ENCODE assay signal across 8 cellular contexts in the genomic region with DNA sequence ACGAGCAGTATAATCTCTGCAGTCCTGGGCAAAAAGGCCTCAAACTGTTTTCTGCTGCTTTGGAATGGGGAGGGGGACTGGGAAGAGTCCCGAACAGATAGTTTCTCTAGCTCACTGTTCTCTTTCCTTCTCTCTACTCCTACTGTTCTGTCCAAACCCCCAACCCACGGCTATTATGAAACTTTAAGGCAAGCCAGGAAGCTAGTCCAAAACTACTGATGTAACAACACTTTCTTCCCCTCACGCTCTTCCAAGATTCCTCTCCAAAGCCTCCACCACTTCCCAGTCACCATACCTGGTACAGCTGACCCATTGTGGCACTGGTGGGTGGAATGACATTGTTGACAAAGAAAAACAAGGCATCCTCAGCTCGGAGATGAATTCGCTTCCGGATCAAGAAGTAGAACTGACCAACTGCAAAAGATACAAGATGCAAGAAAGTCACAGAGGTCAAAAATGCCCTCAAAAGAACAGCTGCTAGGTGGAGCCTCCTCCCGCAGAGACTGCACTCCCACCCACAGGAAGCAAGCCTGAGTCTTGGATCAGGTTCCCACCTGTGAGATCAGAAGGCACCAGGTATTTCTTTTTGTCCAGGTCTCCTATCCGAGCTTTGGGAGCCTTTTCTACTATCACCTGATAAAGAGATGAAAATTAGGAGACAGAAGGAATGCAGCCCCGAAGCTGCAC. TPM values are rescaled to one million over a fixed set of nuclear protein-coding genes. Genes with fewer than 3 reads are reported as not detected.
DNase-seq lines count a peak whose midpoint lies in the region; ATAC-seq and TF ChIP-seq lines count a peak whose summit lies in the region.

No MANE protein-coding gene starts in this region.

- peak overlapping the region; percentile 98 for H3K4me3 Mint-ChIP-seq in nephron progenitor cell

- H3K4me1 Mint-ChIP-seq in nephron progenitor cell = peaks cover 47% of the 10 kb centered on the region

- peak overlapping the region; percentile 91 to 100 (median 96) for H3K9ac ChIP-seq in BLaER1 treated with 17β-estradiol and CSF1 and Interleukin-3, amounts not matched to agents 10 nM and 100 nM

- ATAC-seq in GM21515 (IDR thresholded peaks at IDR 0.05; ENCODE audit: unreplicated experiment) (no peak), GM21360 (IDR thresholded peaks at IDR 0.05; ENCODE audit: unreplicated experiment) (no peak), HG03378 (IDR thresholded peaks at IDR 0.05; ENCODE audit: unreplicated experiment) (no peak)

- no peaks in the 10 kb centered on the region for H3K27me3 Mint-ChIP-seq in nephron progenitor cell (ENCODE audit: low read depth, poor library complexity)

- peaks cover 40% of the 10 kb centered on the region for H3K36me3 Mint-ChIP-seq in nephron progenitor cell (ENCODE audit: low read depth)

- DNase-seq in LNCaP clone FGC (ENCODE audit: low read depth) = no peak
- no peak for DNase-seq in dorsolateral prefrontal cortex
- DNase-seq in nephron progenitor cell = no peak
- DNase-seq in D341Med (ENCODE audit: low spot score) = no peak

- peaks cover 12 to 28% (median 18%) of the 10 kb centered on the region in 11 experiments; a peak in 20 of 22 replicates for H4K20me1 ChIP-seq in BLaER1 treated with 17β-estradiol and CSF1 and Interleukin-3, amounts not matched to agents 10 nM and 100 nM

- H3K27ac ChIP-seq in BLaER1 treated with 17β-estradiol and CSF1 and Interleukin-3, amounts not matched to agents 10 nM and 100 nM = peak overlapping the region; percentile 85 to 100 (median 96)
- H3K27ac ChIP-seq in dorsolateral prefrontal cortex = peak overlapping the region; percentile 95 to 100 (median 99)

- H3K4me3 ChIP-seq in BLaER1 treated with 17β-estradiol and CSF1 and Interleukin-3, amounts not matched to agents 10 nM and 100 nM = peak overlapping the region; percentile 86 to 99 (median 90)
- peak overlapping the region; percentile 97 for H3K4me3 ChIP-seq in LNCaP clone FGC (ENCODE audit: low read depth, low read length)
- H3K4me3 ChIP-seq in dorsolateral prefrontal cortex = peak overlapping the region; percentile 70 to 100 (median 96)

- no peaks in the 10 kb centered on the region for H3K9me3 ChIP-seq in BLaER1 treated with 17β-estradiol and CSF1 and Interleukin-3, amounts not matched to agents 10 nM and 100 nM (replicated peaks in 1 of 11)

- H3K9me3 Mint-ChIP-seq in nephron progenitor cell = no peaks in the 10 kb centered on the region

- intact Hi-C loops in dorsolateral prefrontal cortex (cut with DNase I) = loop anchor here (10.0 kb wide), 2 partner anchors 324 to 334 kb away; partner anchors contain the start of genes CD68 (in 1 of the 2) and SENP3 (in 1 of the 2)

- peak overlapping the region; percentile 100 for H3K27ac Mint-ChIP-seq in nephron progenitor cell

- peaks cover 37 to 58% (median 52%) of the 10 kb centered on the region in 11 experiments for H3K36me3 ChIP-seq in BLaER1 treated with 17β-estradiol and CSF1 and Interleukin-3, amounts not matched to agents 10 nM and 100 nM

- peaks cover 27 to 41% (median 39%) of the 10 kb centered on the region in 10 experiments for H3K4me1 ChIP-seq in BLaER1 treated with 17β-estradiol and CSF1 and Interleukin-3, amounts not matched to agents 10 nM and 100 nM

- no peaks in the 10 kb centered on the region for H3K27me3 ChIP-seq in BLaER1 treated with 17β-estradiol and CSF1 and Interleukin-3, amounts not matched to agents 10 nM and 100 nM
- H3K27me3 ChIP-seq in dorsolateral prefrontal cortex = no peaks in the 10 kb centered on the region

- TF ChIP-seq CTCF in LNCaP clone FGC (IDR thresholded peaks at IDR 0.05; ENCODE audit: control insufficient read depth, extremely low read depth, insufficient read depth) = no peak
- no peak for TF ChIP-seq CTCF in dorsolateral prefrontal cortex (IDR thresholded peaks at IDR 0.05 in 54 of 56, conservative IDR thresholded peaks at IDR 0.05 in 2 of 56; ENCODE audit: low read depth in 1 of 56, partially characterized antibody in 56 of 56)
- no peak for TF ChIP-seq CTCF in nephron progenitor cell (IDR thresholded peaks at IDR 0.05)

- peak overlapping the region; percentile 87 to 100 (median 97) for H3K4me2 ChIP-seq in BLaER1 treated with 17β-estradiol and CSF1 and Interleukin-3, amounts not matched to agents 10 nM and 100 nM

RNA-seq across cellular contexts. Expression of gene GABARAP, which starts 1.1 kb away (rescaled TPM):
- total RNA-seq in dorsolateral prefrontal cortex = 100 to 1,000 TPM; 350 to 533 (median 438) TPM

RNA-seq across cellular contexts. Expression of gene PHF23, which starts 1.9 kb away (rescaled TPM):
- total RNA-seq in dorsolateral prefrontal cortex = 10 to 100 TPM; 21.3 to 54.1 (median 37.2) TPM

RNA-seq across cellular contexts. Expression of gene DVL2, which starts 6.9 kb away (rescaled TPM):
- total RNA-seq in dorsolateral prefrontal cortex = 10 to 100 TPM; 31.9 to 83.9 (median 51.7) TPM

RNA-seq across cellular contexts. Expression of gene CTDNEP1, which starts 10.3 kb away (rescaled TPM):
- 100 to 1,000 TPM in 47 of 120 experiments, 10 to 100 TPM in 73; 77.6 to 126 (median 98.2) TPM for total RNA-seq in dorsolateral prefrontal cortex

RNA-seq across cellular contexts. Expression of gene ELP5, which starts 10.8 kb away (rescaled TPM):
- total RNA-seq in dorsolateral prefrontal cortex = 10 to 100 TPM; 25.8 to 51.7 (median 36.8) TPM
